1 cellular context compared by ENCODE assay signal in the genomic region with DNA sequence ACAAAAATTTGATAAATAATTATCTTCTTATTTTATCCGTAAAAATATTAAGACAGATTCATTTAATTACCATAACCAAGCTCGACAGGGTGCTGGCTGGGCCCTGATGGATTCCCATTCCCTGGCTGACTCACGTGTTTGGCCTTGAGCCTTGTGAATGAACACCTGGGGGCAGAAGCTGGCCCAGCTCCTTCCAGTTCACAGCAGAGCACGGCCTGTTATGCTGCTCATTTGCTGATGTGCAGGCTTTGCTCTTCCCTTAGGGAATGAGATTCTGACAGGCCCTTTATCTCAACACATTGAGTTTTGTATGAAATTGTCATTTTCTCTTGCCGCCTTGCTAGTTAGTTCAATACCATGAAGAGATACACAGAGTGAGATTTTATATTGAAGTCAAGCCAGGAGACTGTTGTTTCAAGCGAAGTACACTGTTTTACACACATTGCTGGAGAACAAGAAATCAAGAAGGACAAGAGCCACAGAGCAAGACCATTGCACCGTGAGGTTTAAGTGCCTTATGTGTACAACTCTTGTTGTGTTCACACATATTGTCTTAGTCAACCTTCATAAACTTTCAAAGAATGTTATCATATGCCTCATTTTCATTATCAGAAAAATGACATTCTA.
TF ChIP-seq lines count a peak whose summit lies in the region.

No MANE protein-coding gene starts in this region.

TF ChIP-seq in GM23338, 12 proteins besides CTCF, POLR2A, EP300 and RAD21:
- TF ChIP-seq, protein P1, sequence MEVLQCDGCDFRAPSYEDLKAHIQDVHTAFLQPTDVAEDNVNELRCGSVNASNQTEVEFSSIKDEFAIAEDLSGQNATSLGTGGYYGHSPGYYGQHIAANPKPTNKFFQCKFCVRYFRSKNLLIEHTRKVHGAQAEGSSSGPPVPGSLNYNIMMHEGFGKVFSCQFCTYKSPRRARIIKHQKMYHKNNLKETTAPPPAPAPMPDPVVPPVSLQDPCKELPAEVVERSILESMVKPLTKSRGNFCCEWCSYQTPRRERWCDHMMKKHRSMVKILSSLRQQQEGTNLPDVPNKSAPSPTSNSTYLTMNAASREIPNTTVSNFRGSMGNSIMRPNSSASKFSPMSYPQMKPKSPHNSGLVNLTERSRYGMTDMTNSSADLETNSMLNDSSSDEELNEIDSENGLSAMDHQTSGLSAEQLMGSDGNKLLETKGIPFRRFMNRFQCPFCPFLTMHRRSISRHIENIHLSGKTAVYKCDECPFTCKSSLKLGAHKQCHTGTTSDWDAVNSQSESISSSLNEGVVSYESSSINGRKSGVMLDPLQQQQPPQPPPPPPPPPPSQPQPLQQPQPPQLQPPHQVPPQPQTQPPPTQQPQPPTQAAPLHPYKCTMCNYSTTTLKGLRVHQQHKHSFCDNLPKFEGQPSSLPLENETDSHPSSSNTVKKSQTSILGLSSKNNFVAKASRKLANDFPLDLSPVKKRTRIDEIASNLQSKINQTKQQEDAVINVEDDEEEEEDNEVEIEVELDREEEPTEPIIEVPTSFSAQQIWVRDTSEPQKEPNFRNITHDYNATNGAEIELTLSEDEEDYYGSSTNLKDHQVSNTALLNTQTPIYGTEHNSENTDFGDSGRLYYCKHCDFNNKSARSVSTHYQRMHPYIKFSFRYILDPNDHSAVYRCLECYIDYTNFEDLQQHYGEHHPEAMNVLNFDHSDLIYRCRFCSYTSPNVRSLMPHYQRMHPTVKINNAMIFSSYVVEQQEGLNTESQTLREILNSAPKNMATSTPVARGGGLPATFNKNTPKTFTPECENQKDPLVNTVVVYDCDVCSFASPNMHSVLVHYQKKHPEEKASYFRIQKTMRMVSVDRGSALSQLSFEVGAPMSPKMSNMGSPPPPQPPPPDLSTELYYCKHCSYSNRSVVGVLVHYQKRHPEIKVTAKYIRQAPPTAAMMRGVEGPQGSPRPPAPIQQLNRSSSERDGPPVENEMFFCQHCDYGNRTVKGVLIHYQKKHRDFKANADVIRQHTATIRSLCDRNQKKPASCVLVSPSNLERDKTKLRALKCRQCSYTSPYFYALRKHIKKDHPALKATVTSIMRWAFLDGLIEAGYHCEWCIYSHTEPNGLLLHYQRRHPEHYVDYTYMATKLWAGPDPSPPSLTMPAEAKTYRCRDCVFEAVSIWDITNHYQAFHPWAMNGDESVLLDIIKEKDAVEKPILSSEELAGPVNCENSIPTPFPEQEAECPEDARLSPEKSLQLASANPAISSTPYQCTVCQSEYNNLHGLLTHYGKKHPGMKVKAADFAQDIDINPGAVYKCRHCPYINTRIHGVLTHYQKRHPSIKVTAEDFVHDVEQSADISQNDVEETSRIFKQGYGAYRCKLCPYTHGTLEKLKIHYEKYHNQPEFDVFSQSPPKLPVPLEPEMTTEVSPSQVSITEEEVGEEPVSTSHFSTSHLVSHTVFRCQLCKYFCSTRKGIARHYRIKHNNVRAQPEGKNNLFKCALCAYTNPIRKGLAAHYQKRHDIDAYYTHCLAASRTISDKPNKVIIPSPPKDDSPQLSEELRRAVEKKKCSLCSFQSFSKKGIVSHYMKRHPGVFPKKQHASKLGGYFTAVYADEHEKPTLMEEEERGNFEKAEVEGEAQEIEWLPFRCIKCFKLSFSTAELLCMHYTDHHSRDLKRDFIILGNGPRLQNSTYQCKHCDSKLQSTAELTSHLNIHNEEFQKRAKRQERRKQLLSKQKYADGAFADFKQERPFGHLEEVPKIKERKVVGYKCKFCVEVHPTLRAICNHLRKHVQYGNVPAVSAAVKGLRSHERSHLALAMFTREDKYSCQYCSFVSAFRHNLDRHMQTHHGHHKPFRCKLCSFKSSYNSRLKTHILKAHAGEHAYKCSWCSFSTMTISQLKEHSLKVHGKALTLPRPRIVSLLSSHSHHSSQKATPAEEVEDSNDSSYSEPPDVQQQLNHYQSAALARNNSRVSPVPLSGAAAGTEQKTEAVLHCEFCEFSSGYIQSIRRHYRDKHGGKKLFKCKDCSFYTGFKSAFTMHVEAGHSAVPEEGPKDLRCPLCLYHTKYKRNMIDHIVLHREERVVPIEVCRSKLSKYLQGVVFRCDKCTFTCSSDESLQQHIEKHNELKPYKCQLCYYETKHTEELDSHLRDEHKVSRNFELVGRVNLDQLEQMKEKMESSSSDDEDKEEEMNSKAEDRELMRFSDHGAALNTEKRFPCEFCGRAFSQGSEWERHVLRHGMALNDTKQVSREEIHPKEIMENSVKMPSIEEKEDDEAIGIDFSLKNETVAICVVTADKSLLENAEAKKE (CRISPR knock-in tag; IDR thresholded peaks at IDR 0.05): peak; percentile 69; the same call in 1 of the 2 replicates
- no peak for TF ChIP-seq STAT1 (IDR thresholded peaks at IDR 0.05; ENCODE audit: unreplicated experiment)
